Comparison of ENCODE assay signal across 24 cellular contexts in genomic region chr7:70673833-70674232, GRCh38.
"Had no signal": no experiment of that assay in that cellular context is flagged by ENCODE, and none has a peak within 500 bp of the region (broad histone marks: within the 10 kb centered on the region; RNA-seq: fewer than 3 reads in every experiment).

No MANE protein-coding gene starts in this region.

- H3K27me3 Mint-ChIP-seq: naive B cell; stimulated activated naive B cell treated with anti-CD40 and anti-IgM and Interleukin-4, amounts not matched to agents 10 μg/mL and 1 μg/mL and 100 μg/mL, for 72 hours had no signal

- H3K4me1 Mint-ChIP-seq: naive B cell had no signal

- DNase-seq: effector memory CD4-positive, alpha-beta T cell; gastrocnemius medialis; heart right ventricle; hypothalamus; left cardiac atrium; left ventricle myocardium superior; mesenchymal stem cell; naive B cell; posterior cingulate gyrus; sigmoid colon; stimulated activated CD4-positive, alpha-beta T cell treated with anti-CD3 and anti-CD28 coated beads, Interleukin-2, amount 100 ng/mL, for 24 hours; stimulated activated CD4-positive, alpha-beta T cell treated with anti-CD3 and anti-CD28 coated beads, Interleukin-4, amount 100 ng/mL, for 4 hours; stimulated activated naive B cell treated with anti-CD40 and anti-IgM and Interleukin-4, amounts not matched to agents 10 μg/mL and 1 μg/mL and 100 μg/mL, for 72 hours; stimulated activated naive CD8-positive, alpha-beta T cell treated with anti-CD3 and anti-CD28 coated beads, Interleukin-15, amount 100 ng/mL, for 72 hours; testis; upper lobe of right lung had no signal

- H3K27ac Mint-ChIP-seq: naive B cell; nephron; stimulated activated naive B cell treated with anti-CD40 and anti-IgM and Interleukin-4, amounts not matched to agents 10 μg/mL and 1 μg/mL and 100 μg/mL, for 72 hours; stimulated activated naive CD8-positive, alpha-beta T cell treated with anti-CD3 and anti-CD28 coated beads, Interleukin-15, amount 100 ng/mL, for 72 hours had no signal

- H3K4me1 ChIP-seq: right atrium auricular region, sigmoid colon, testis, tibial nerve, upper lobe of right lung had no signal

- H3K9me3 Mint-ChIP-seq: naive B cell; nephron; stimulated activated naive B cell treated with anti-CD40 and anti-IgM and Interleukin-4, amounts not matched to agents 10 μg/mL and 1 μg/mL and 100 μg/mL, for 72 hours; stimulated activated naive CD8-positive, alpha-beta T cell treated with anti-CD3 and anti-CD28 coated beads, Interleukin-15, amount 100 ng/mL, for 72 hours had no signal

- H3K4me3 ChIP-seq: esophagus muscularis mucosa, gastrocnemius medialis, heart right ventricle, lung, right atrium auricular region, sigmoid colon, skin epidermis, testis, tibial nerve, upper lobe of right lung had no signal

- H3K27ac ChIP-seq: epithelial cell of prostate, esophagus muscularis mucosa, gastrocnemius medialis, heart right ventricle, neutrophil, right atrium auricular region, sigmoid colon, skin epidermis, testis, tibial nerve, upper lobe of right lung had no signal

- H3K36me3 ChIP-seq: esophagus muscularis mucosa, gastrocnemius medialis, heart right ventricle, neutrophil, right atrium auricular region, sigmoid colon, tibial nerve, upper lobe of right lung had no signal

- H3K4me3 Mint-ChIP-seq: naive B cell; nephron; stimulated activated naive B cell treated with anti-CD40 and anti-IgM and Interleukin-4, amounts not matched to agents 10 μg/mL and 1 μg/mL and 100 μg/mL, for 72 hours; stimulated activated naive CD8-positive, alpha-beta T cell treated with anti-CD3 and anti-CD28 coated beads, Interleukin-15, amount 100 ng/mL, for 72 hours had no signal

- H3K9me3 ChIP-seq: esophagus muscularis mucosa, gastrocnemius medialis, heart right ventricle, neutrophil, right atrium auricular region, sigmoid colon, testis, tibial nerve, upper lobe of right lung had no signal

- H3K27me3 ChIP-seq: esophagus muscularis mucosa, gastrocnemius medialis, heart right ventricle, neutrophil, right atrium auricular region, sigmoid colon, testis, tibial nerve, upper lobe of right lung had no signal
